Comparison of ENCODE assay signal across 11 cellular contexts in genomic region chr2:120291464-120292311, GRCh38. TPM values are rescaled to one million over a fixed set of nuclear protein-coding genes. Genes with fewer than 3 reads are reported as not detected.
DNase-seq lines count a peak whose midpoint lies in the region; ATAC-seq and TF ChIP-seq lines count a peak whose summit lies in the region.
"Had no signal": no experiment of that assay in that cellular context is flagged by ENCODE, and none has a peak within 500 bp of the region (broad histone marks: within the 10 kb centered on the region; RNA-seq: fewer than 3 reads in every experiment).

No MANE protein-coding gene starts in this region.

- no peaks in the 10 kb centered on the region for H3F3A ChIP-seq in Loucy (ENCODE audit: low read depth)

- DNase-seq in CMK (ENCODE audit: low read depth) (peak; percentile 27), MCF 10A (ENCODE audit: unreplicated experiment) (no peak), DMS53 treated with DMSO at 0.1 percent for 48 hours (lab: John Stamatoyannopoulos, UW; ENCODE audit: unreplicated experiment) (no peak), C1 segment of cervical spinal cord (lab: John Stamatoyannopoulos, UW) (no peak), NCI-H187 treated with DMSO at 0.1 percent for 48 hours (lab: John Stamatoyannopoulos, UW) (no peak)
- no peak for DNase-seq in naive thymus-derived CD4-positive, alpha-beta T cell
- DNase-seq: activated gamma-delta T cell, DMS53, NCI-H2171 had no signal

- H3K36me3 ChIP-seq in Loucy (ENCODE audit: insufficient read depth, low read length), result peaks cover 33% of the 10 kb centered on the region
- H3K36me3 ChIP-seq in naive thymus-derived CD4-positive, alpha-beta T cell (ENCODE audit: control insufficient read depth in 2 of 3, insufficient read depth in 3 of 3, low read length in 3 of 3), result peaks cover 3 to 31% (median 9%) of the 10 kb centered on the region in 3 experiments

- H3K27me3 Mint-ChIP-seq in MCF 10A (ENCODE audit: insufficient read depth, unreplicated experiment), result no peaks in the 10 kb centered on the region
- H3K27me3 Mint-ChIP-seq in naive thymus-derived CD4-positive, alpha-beta T cell, result no peaks in the 10 kb centered on the region

- H3K9me3 ChIP-seq in Loucy (ENCODE audit: insufficient read depth, low read depth, low read length), result no peaks in the 10 kb centered on the region
- no peaks in the 10 kb centered on the region for H3K9me3 ChIP-seq in naive thymus-derived CD4-positive, alpha-beta T cell (ENCODE audit: control insufficient read depth in 2 of 3, low read length in 3 of 3)

- peaks cover 11% of the 10 kb centered on the region for H3K4me1 ChIP-seq in Loucy (ENCODE audit: insufficient read depth, low read length, poor library complexity, severe bottlenecking)
- peaks cover 0 to 11% of the 10 kb centered on the region in 2 donors for H3K4me1 ChIP-seq in naive thymus-derived CD4-positive, alpha-beta T cell (ENCODE audit: control insufficient read depth in 2 of 2, insufficient read depth in 2 of 2, low read length in 2 of 2)

- peaks cover 43% of the 10 kb centered on the region for H3K36me3 Mint-ChIP-seq in MCF 10A (ENCODE audit: insufficient read depth, unreplicated experiment)
- peaks cover 18 to 58% (median 52%) of the 10 kb centered on the region in 5 donors for H3K36me3 Mint-ChIP-seq in naive thymus-derived CD4-positive, alpha-beta T cell

- TF ChIP-seq CTCF in Loucy (conservative IDR thresholded peaks at IDR 0.05; ENCODE audit: low read length) (no peak), MCF 10A (IDR thresholded peaks at IDR 0.05; ENCODE audit: unreplicated experiment) (no peak)

- no peak for ATAC-seq in naive thymus-derived CD4-positive, alpha-beta T cell
- ATAC-seq in HG02588 (IDR thresholded peaks at IDR 0.05; ENCODE audit: unreplicated experiment), result no peak

- H3K79me2 ChIP-seq in Loucy (ENCODE audit: insufficient read depth, low read length), result no peaks in the 10 kb centered on the region

- intact Hi-C loops in MCF 10A (cut with micrococcal nuclease), result no loop called here
- intact Hi-C loops in naive thymus-derived CD4-positive, alpha-beta T cell (cut with micrococcal nuclease), result loop anchor here in 1 of 2 donors (1.0 to 5.0 kb wide), 2 partner anchors 39 to 114 kb away; partner anchors contain the start of gene RALB

- POLR2A ChIA-PET in MCF 10A (lab: Yijun Ruan, JAX), result interaction anchor here (0.6 to 1.6 kb wide), 4 partner anchors 9 to 355 kb away, joined by 3 to 4 read pairs (median 3); partner anchors contain the start of gene RALB
- POLR2A ChIA-PET in naive thymus-derived CD4-positive, alpha-beta T cell (lab: Charles Lee), result interaction anchor here (0.7 to 1.1 kb wide), 2 partner anchors 60 to 85 kb away, joined by 3 read pairs; no protein-coding TSS in a partner anchor

- no peak overlapping the region for H3K9ac ChIP-seq in Loucy (ENCODE audit: low read depth, low read length, poor library complexity, severe bottlenecking)

- H3K27me3 ChIP-seq in Loucy (ENCODE audit: insufficient read depth, low read length, poor library complexity, severe bottlenecking), result no peaks in the 10 kb centered on the region
- H3K27me3 ChIP-seq in naive thymus-derived CD4-positive, alpha-beta T cell (ENCODE audit: control insufficient read depth in 2 of 2, insufficient read depth in 2 of 2, low read length in 2 of 2), result no peaks in the 10 kb centered on the region

- peaks cover 20% of the 10 kb centered on the region for H3K4me1 Mint-ChIP-seq in MCF 10A (ENCODE audit: insufficient read depth, unreplicated experiment)
- H3K4me1 Mint-ChIP-seq in naive thymus-derived CD4-positive, alpha-beta T cell, result peaks cover 11 to 74% (median 20%) of the 10 kb centered on the region in 7 donors

- BruUV-seq in MCF 10A (replicated peaks; lab: Mats Ljungman, UMichigan), result no TSS peak

- H3K4me3 ChIP-seq in Loucy (ENCODE audit: low read length, poor library complexity, severe bottlenecking), result no peak overlapping the region
- no peak overlapping the region for H3K4me3 ChIP-seq in naive thymus-derived CD4-positive, alpha-beta T cell (ENCODE audit: low read length)

- H2AFZ ChIP-seq in Loucy (ENCODE audit: low read length), result no peak overlapping the region

- H3K27ac Mint-ChIP-seq in MCF 10A (ENCODE audit: low read depth, unreplicated experiment), result peak overlapping the region; percentile 64
- peak overlapping the region in 6 of 9 donors; percentile 9 to 80 (median 20) for H3K27ac Mint-ChIP-seq in naive thymus-derived CD4-positive, alpha-beta T cell

- H3K9me2 ChIP-seq in Loucy (replicated peaks; ENCODE audit: low read depth, low read length), result no peaks in the 10 kb centered on the region

- no peak overlapping the region for H3K27ac ChIP-seq in naive thymus-derived CD4-positive, alpha-beta T cell (ENCODE audit: low read depth, low read length)

- CTCF ChIA-PET in MCF 10A (lab: Yijun Ruan, JAX), result interaction anchor here (0.5 to 1.5 kb wide), 7 partner anchors 9 to 996 kb away, joined by 3 to 7 read pairs (median 4); no protein-coding TSS in a partner anchor
- CTCF ChIA-PET in naive thymus-derived CD4-positive, alpha-beta T cell (lab: Charles Lee), result interaction anchor here (1.0 kb wide), 1 partner anchor 116 kb away, joined by 3 read pairs; no protein-coding TSS in a partner anchor

- H4K20me1 ChIP-seq in Loucy (ENCODE audit: insufficient read depth, low read length, poor library complexity, severe bottlenecking), result no peaks in the 10 kb centered on the region

- H3K9me3 Mint-ChIP-seq in MCF 10A (ENCODE audit: unreplicated experiment), result no peaks in the 10 kb centered on the region
- no peaks in the 10 kb centered on the region for H3K9me3 Mint-ChIP-seq in naive thymus-derived CD4-positive, alpha-beta T cell

- no peak overlapping the region for H3K4me3 Mint-ChIP-seq in MCF 10A (ENCODE audit: unreplicated experiment)
- H3K4me3 Mint-ChIP-seq in naive thymus-derived CD4-positive, alpha-beta T cell, result peak overlapping the region in 1 of 10 donors; percentile 79

- H3K4me2 ChIP-seq in Loucy (ENCODE audit: low read depth, low read length, poor library complexity, severe bottlenecking), result peak overlapping the region; percentile 31

RNA-seq across cellular contexts. Expression of gene RALB, which starts 39.0 kb away (rescaled TPM):
- 37.4 and 46.5 TPM in 2 replicates for total RNA-seq in MCF 10A (2022)
- total RNA-seq in naive thymus-derived CD4-positive, alpha-beta T cell, result 100 to 1,000 TPM in 1 of 5 experiments, 10 to 100 TPM in 3, 1 to 10 TPM in 1; 8.7 to 119 (median 11.6) TPM
- 10 to 100 TPM; 25.9 to 28.2 TPM for polyA plus RNA-seq in naive thymus-derived CD4-positive, alpha-beta T cell

RNA-seq across cellular contexts. Expression of gene INHBB, which starts 54.2 kb away (rescaled TPM):
- total RNA-seq in MCF 10A (2022), result 0.10 and 0.16 TPM in 2 replicates
- total RNA-seq in naive thymus-derived CD4-positive, alpha-beta T cell, result not detected
- polyA plus RNA-seq in naive thymus-derived CD4-positive, alpha-beta T cell, result not detected
